Comparison of ENCODE assay signal across 8 cellular contexts in the genomic region with DNA sequence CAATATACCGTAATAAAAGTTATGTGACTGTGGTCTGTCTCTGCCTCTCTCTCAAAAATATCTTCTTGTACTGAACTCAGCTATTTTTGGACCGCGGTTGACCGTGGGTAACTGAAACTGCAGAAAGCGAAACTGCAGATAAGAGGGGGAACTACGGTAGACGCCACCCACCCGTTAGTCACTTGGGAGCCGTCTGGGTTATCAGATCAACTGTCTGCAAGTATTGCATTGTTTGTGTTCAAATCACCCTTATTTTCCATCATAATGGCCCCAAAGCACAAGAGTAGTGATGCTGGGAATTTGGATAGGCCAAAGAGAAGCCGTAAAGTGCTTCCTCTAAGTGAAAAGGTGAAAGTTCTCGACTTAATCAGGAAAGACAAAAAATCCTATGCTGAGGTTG. TPM values are rescaled to one million over a fixed set of nuclear protein-coding genes. Genes with fewer than 3 reads are reported as not detected.
A peak's percentile ranks its signal among the peaks of the same experiment; 100 is the strongest.
DNase-seq lines count a peak whose midpoint lies in the region; ATAC-seq and TF ChIP-seq lines count a peak whose summit lies in the region.
"Not testable (repeated sequence)": the region's sequence is repeated elsewhere in the genome, so short reads cannot be mapped to it uniquely, and the experiment has no call there.

No MANE protein-coding gene starts in this region.

- not testable (repeated sequence) for H3K9me3 ChIP-seq in DND-41 (ENCODE audit: insufficient read depth, low read length, severe bottlenecking); endodermal cell (ENCODE audit: control insufficient read depth, low read length); mononuclear cell (ENCODE audit: low read depth, low read length)

- peak; percentile 62; the same call in 1 of the 2 replicates for TF ChIP-seq POLR2A in Raji (IDR thresholded peaks at IDR 0.05; ENCODE audit: insufficient read depth, low read depth, low read length)

- TF ChIP-seq CTCF in DND-41 (IDR thresholded peaks at IDR 0.05; ENCODE audit: borderline replicate concordance, extremely low read depth, low read length, poor library complexity, severe bottlenecking); endodermal cell (conservative IDR thresholded peaks at IDR 0.05): not testable (repeated sequence)

- H3K27me3 Mint-ChIP-seq in endodermal cell (ENCODE audit: insufficient read depth), result not testable (repeated sequence)

- H3K9me3 Mint-ChIP-seq in endodermal cell, result not testable (repeated sequence)

- peak overlapping the region; percentile 31 for H3K4me3 Mint-ChIP-seq in endodermal cell

- H3K4me1 Mint-ChIP-seq in endodermal cell, result peaks cover 23% of the 10 kb centered on the region

- WGBS in endodermal cell (ENCODE audit: insufficient coverage in 1 of 2, insufficient read length in 1 of 2), 2 experiments, result 46 to 56% methylated on average over 6 to 9 of the region's 11 CpGs

- H3K27ac Mint-ChIP-seq in endodermal cell, result not testable (repeated sequence)

- H3K27me3 ChIP-seq in DND-41 (ENCODE audit: insufficient read depth, low read length, poor library complexity); endodermal cell (ENCODE audit: control insufficient read depth, insufficient read depth, low read length, poor library complexity, severe bottlenecking); mononuclear cell (ENCODE audit: insufficient read depth, low read length): not testable (repeated sequence)

- not testable (repeated sequence) for H3K36me3 Mint-ChIP-seq in endodermal cell (ENCODE audit: low read depth)

- not testable (repeated sequence) for H4K20me1 ChIP-seq in DND-41 (ENCODE audit: insufficient read depth, low read length)

- ATAC-seq in DND-41 (ENCODE audit: insufficient read depth, low read depth) (peak; percentile 99), GM21367 (IDR thresholded peaks at IDR 0.05; ENCODE audit: unreplicated experiment) (peak; percentile 68), HG03280 (IDR thresholded peaks at IDR 0.05; ENCODE audit: unreplicated experiment) (peak; percentile 85)

- not testable (repeated sequence) for H3K79me2 ChIP-seq in DND-41 (ENCODE audit: insufficient read depth, low read length)

- H2AFZ ChIP-seq in DND-41 (ENCODE audit: low read depth, low read length), result peak overlapping the region; percentile 79

- H3K4me3 ChIP-seq in DND-41 (ENCODE audit: low read depth in 1 of 2, low read length in 2 of 2) (peak overlapping the region in 1 of 2 experiments; percentile 48; a peak in 2 of 4 replicates), mononuclear cell (ENCODE audit: low read length) (peak overlapping the region; percentile 33)
- H3K4me3 ChIP-seq in endodermal cell (ENCODE audit: low read length), result not testable (repeated sequence)

- peak overlapping the region; percentile 80 for H3K27ac ChIP-seq in DND-41 (ENCODE audit: low read length)
- not testable (repeated sequence) for H3K27ac ChIP-seq in endodermal cell (ENCODE audit: low read depth, low read length)

- peak; percentile 81 for DNase-seq in DND-41
- DNase-seq in activated T-cell treated with anti-CD3 and anti-CD28 coated beads for 4 hours, result peak; percentile 77
- DNase-seq in endodermal cell, result peak; percentile 63
- peak; percentile 46 to 58 for DNase-seq in stimulated activated CD8-positive, alpha-beta memory T cell treated with anti-CD3 and anti-CD28 coated beads, Interleukin-2, amount 100 ng/mL, for 1 hour (ENCODE audit: low read depth in 2 of 2)

- H3K9ac ChIP-seq in DND-41 (ENCODE audit: low read depth, low read length), result peak overlapping the region; percentile 34; the same call in 1 of the 2 replicates
- H3K9ac ChIP-seq in endodermal cell (ENCODE audit: extremely low read depth, low read length, poor library complexity, severe bottlenecking), result not testable (repeated sequence)

- H3K4me1 ChIP-seq in DND-41 (ENCODE audit: insufficient read depth, low read length) (peaks cover 22% of the 10 kb centered on the region), mononuclear cell (ENCODE audit: insufficient read depth, low read length) (peaks cover 21% of the 10 kb centered on the region)
- not testable (repeated sequence) for H3K4me1 ChIP-seq in endodermal cell (ENCODE audit: control insufficient read depth, insufficient read depth, low read length)

- peak overlapping the region; percentile 61 for H3K4me2 ChIP-seq in DND-41 (ENCODE audit: insufficient read depth, low read length)

- not testable (repeated sequence) for H3K36me3 ChIP-seq in DND-41 (ENCODE audit: insufficient read depth, low read length); endodermal cell (ENCODE audit: control insufficient read depth, insufficient read depth, low read length)

RNA-seq across cellular contexts. Expression of a gene that starts 7.5 kb away (rescaled TPM):
- total RNA-seq in endodermal cell, result 100 to 1,000 TPM; 391 to 519 TPM
- polyA plus RNA-seq in endodermal cell (2013, experiment 1 of 2), result 303 TPM
- 266 TPM for polyA plus RNA-seq in endodermal cell (2013, experiment 2 of 2)
- total RNA-seq in mononuclear cell, result 113 TPM
